ENCODE assay signal across 2 cellular contexts in genomic region chr18:10579079-10579867, GRCh38.
TF ChIP-seq lines count a peak whose summit lies in the region.

No MANE protein-coding gene starts in this region.

TF ChIP-seq in IMR-90, 13 proteins besides CTCF, POLR2A, EP300 and RAD21:
- no peak for TF ChIP-seq FOS (IDR thresholded peaks at IDR 0.05; ENCODE audit: low read depth, low read length)
- TF ChIP-seq USF2 (IDR thresholded peaks at IDR 0.05; ENCODE audit: low read depth, low read length): no peak
- TF ChIP-seq CHD1 (IDR thresholded peaks at IDR 0.05; ENCODE audit: low read depth, low read length): no peak
- TF ChIP-seq MXI1 (IDR thresholded peaks at IDR 0.05; ENCODE audit: borderline replicate concordance, low read depth, low read length): peak; percentile 54; the same call in 1 of the 2 replicates
- no peak for TF ChIP-seq ELK1 (IDR thresholded peaks at IDR 0.05; ENCODE audit: borderline replicate concordance, low read depth, low read length)
- TF ChIP-seq SMC3 (IDR thresholded peaks at IDR 0.05; ENCODE audit: low read depth, low read length): no peak
- TF ChIP-seq MAZ (IDR thresholded peaks at IDR 0.05; ENCODE audit: borderline replicate concordance, low read depth, low read length): no peak
- TF ChIP-seq CEBPB (IDR thresholded peaks at IDR 0.05; ENCODE audit: low read depth, low read length): no peak

TF ChIP-seq in H1, 55 proteins besides CTCF, POLR2A, EP300 and RAD21:
- TF ChIP-seq CHD2 (IDR thresholded peaks at IDR 0.05; ENCODE audit: low read length) (no peak), SIN3A (conservative IDR thresholded peaks at IDR 0.05 in 1 of 2, IDR thresholded peaks at IDR 0.05 in 1 of 2; ENCODE audit: low read depth in 1 of 2, low read length in 2 of 2) (no peak), NANOG (IDR thresholded peaks at IDR 0.05; ENCODE audit: insufficient read depth, low read depth, low read length, poor library complexity, severe bottlenecking) (no peak), KDM4A (IDR thresholded peaks at IDR 0.05; ENCODE audit: low read depth, low read length, severe bottlenecking) (no peak), SP4 (IDR thresholded peaks at IDR 0.05; ENCODE audit: low read length) (no peak), HDAC2 (IDR thresholded peaks at IDR 0.05; ENCODE audit: borderline replicate concordance in 1 of 2, low read depth in 2 of 2, low read length in 2 of 2) (no peak), GABPA (IDR thresholded peaks at IDR 0.05; ENCODE audit: borderline replicate concordance, insufficient read depth, low read length) (no peak), ASH2L (IDR thresholded peaks at IDR 0.05; ENCODE audit: low read length) (no peak), MAX (IDR thresholded peaks at IDR 0.05) (no peak), TCF12 (IDR thresholded peaks at IDR 0.05; ENCODE audit: low read depth, low read length) (no peak), ATF2 (IDR thresholded peaks at IDR 0.05; ENCODE audit: low read length) (no peak), KDM5A (IDR thresholded peaks at IDR 0.05; ENCODE audit: low read length) (no peak), CHD7 (IDR thresholded peaks at IDR 0.05; ENCODE audit: insufficient replicate concordance, low read length) (no peak), SP1 (IDR thresholded peaks at IDR 0.05; ENCODE audit: low read depth, low read length) (no peak)
- TF ChIP-seq, protein P1, sequence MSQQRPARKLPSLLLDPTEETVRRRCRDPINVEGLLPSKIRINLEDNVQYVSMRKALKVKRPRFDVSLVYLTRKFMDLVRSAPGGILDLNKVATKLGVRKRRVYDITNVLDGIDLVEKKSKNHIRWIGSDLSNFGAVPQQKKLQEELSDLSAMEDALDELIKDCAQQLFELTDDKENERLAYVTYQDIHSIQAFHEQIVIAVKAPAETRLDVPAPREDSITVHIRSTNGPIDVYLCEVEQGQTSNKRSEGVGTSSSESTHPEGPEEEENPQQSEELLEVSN (IDR thresholded peaks at IDR 0.05): no peak
TF ChIP-seq in H1: peak in this region for 0.
